In the genomic region with DNA sequence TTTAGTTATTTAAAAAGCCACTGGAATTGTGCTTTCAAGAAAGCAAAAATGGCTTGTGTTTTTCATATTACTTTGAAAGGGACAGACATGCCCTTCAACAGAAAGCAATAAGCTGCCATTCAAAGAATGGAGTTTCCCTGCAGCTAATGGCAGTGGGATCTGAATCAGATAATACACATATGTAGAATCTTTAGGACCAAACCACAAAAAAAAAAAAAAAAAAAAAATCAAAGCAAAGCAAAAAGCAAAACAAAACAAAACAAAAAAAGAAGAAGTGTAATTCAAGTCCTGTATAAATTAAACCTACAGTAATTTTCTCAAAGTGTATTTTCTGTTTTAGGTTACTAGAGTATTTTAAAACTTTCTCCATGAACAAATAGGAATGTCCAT, we compare ENCODE assay signal across 12 cellular contexts.
DNase-seq lines count a peak whose midpoint lies in the region; ATAC-seq and TF ChIP-seq lines count a peak whose summit lies in the region.
"Had no signal": no experiment of that assay in that cellular context is flagged by ENCODE, and none has a peak within 500 bp of the region (broad histone marks: within the 10 kb centered on the region; RNA-seq: fewer than 3 reads in every experiment).

No MANE protein-coding gene starts in this region.

- H3K9me3 ChIP-seq in iPS-20b (ENCODE audit: insufficient read depth, low read depth, low read length) (no peaks in the 10 kb centered on the region), transverse colon (no peaks in the 10 kb centered on the region)

- no peak for TF ChIP-seq POLR2A in transverse colon (IDR thresholded peaks at IDR 0.05)

- POLR2A ChIA-PET in T-cell (lab: Charles Lee), result interaction anchor here in 1 of 2 donors (0.7 kb wide), 1 partner anchor 63 kb away, joined by 3 read pairs; no protein-coding TSS in a partner anchor

- no peaks in the 10 kb centered on the region for H3K36me3 Mint-ChIP-seq in activated naive CD4-positive, alpha-beta T cell treated with anti-CD3 and anti-CD28 coated beads, Interleukin-2, amount 50 U/mL, for 24 hours
- H3K36me3 Mint-ChIP-seq in T-cell (no peaks in the 10 kb centered on the region), immature natural killer cell (no peaks in the 10 kb centered on the region)

- intact Hi-C loops in transverse colon (cut with DNase I; ENCODE audit: low total_unique reads), result no loop called here

- H3K36me3 ChIP-seq in iPS-20b (ENCODE audit: insufficient read depth, low read depth, low read length) (no peaks in the 10 kb centered on the region), transverse colon (no peaks in the 10 kb centered on the region)

- H3K4me1 Mint-ChIP-seq in activated naive CD4-positive, alpha-beta T cell treated with anti-CD3 and anti-CD28 coated beads, Interleukin-2, amount 50 U/mL, for 24 hours, result peaks cover 78% of the 10 kb centered on the region
- H3K4me1 Mint-ChIP-seq in T-cell, result peaks cover 75 to 79% (median 76%) of the 10 kb centered on the region in 3 donors
- H3K4me1 Mint-ChIP-seq in immature natural killer cell, result peaks cover 31 to 60% of the 10 kb centered on the region in 2 donors

- in situ Hi-C loops in transverse colon (cut with MboI; ENCODE audit: low pct_ligation_motif_present in 1 of 4, low pct_unique_long_range_greater_than_20kb in 1 of 4, low sequenced_read_pairs in 3 of 4), result no loop called here

- no peaks in the 10 kb centered on the region for H3K27me3 Mint-ChIP-seq in activated naive CD4-positive, alpha-beta T cell treated with anti-CD3 and anti-CD28 coated beads, Interleukin-2, amount 50 U/mL, for 24 hours
- H3K27me3 Mint-ChIP-seq in T-cell (no peaks in the 10 kb centered on the region), immature natural killer cell (ENCODE audit: low read depth in 3 of 3) (peaks cover 0 to 7% (median 2%) of the 10 kb centered on the region in 3 donors)
- H3K27me3 Mint-ChIP-seq: effector memory CD8-positive, alpha-beta T cell had no signal

- ATAC-seq in T-cell (replicated peaks in 1 of 4) (no peak), HG02623 (IDR thresholded peaks at IDR 0.05; ENCODE audit: unreplicated experiment) (no peak)
- ATAC-seq: effector memory CD8-positive, alpha-beta T cell had no signal

- H3K27me3 ChIP-seq in iPS-20b (ENCODE audit: insufficient read depth, low read length) (no peaks in the 10 kb centered on the region), transverse colon (no peaks in the 10 kb centered on the region)

- peak overlapping the region; percentile 56; the same call in 1 of the 2 replicates for H3K9ac ChIP-seq in iPS-20b (ENCODE audit: low read depth, low read length)

- H3K4me3 Mint-ChIP-seq in activated naive CD4-positive, alpha-beta T cell treated with anti-CD3 and anti-CD28 coated beads, Interleukin-2, amount 50 U/mL, for 24 hours, result peak overlapping the region; percentile 65
- H3K4me3 Mint-ChIP-seq in T-cell (peak overlapping the region in 1 of 3 donors; percentile 62), immature natural killer cell (no peak overlapping the region)

- CTCF ChIA-PET in T-cell (lab: Charles Lee), result interaction anchor here in 1 of 2 donors (0.7 kb wide), 1 partner anchor 34 kb away, joined by 3 read pairs; no protein-coding TSS in a partner anchor

- TF ChIP-seq CTCF in transverse colon (IDR thresholded peaks at IDR 0.05), result no peak

- peak overlapping the region; percentile 8; the same call in 1 of the 2 replicates for H3K4me3 ChIP-seq in iPS-20b (ENCODE audit: low read length)
- H3K4me3 ChIP-seq in transverse colon, result no peak overlapping the region

- no peaks in the 10 kb centered on the region for H3K9me3 Mint-ChIP-seq in activated naive CD4-positive, alpha-beta T cell treated with anti-CD3 and anti-CD28 coated beads, Interleukin-2, amount 50 U/mL, for 24 hours
- H3K9me3 Mint-ChIP-seq in T-cell, result no peaks in the 10 kb centered on the region
- H3K9me3 Mint-ChIP-seq in immature natural killer cell, result no peaks in the 10 kb centered on the region
- H3K9me3 Mint-ChIP-seq: effector memory CD8-positive, alpha-beta T cell had no signal

- H3K27ac ChIP-seq in iPS-20b (ENCODE audit: low read length) (no peak overlapping the region), transverse colon (peak overlapping the region; percentile 54 to 91 (median 74))

- peaks cover 21% of the 10 kb centered on the region; the same call in 1 of the 2 replicates for H3K4me1 ChIP-seq in iPS-20b (ENCODE audit: insufficient read depth, low read length)
- peaks cover 5 to 71% (median 34%) of the 10 kb centered on the region in 4 donors for H3K4me1 ChIP-seq in transverse colon

- H3K27ac Mint-ChIP-seq in activated naive CD4-positive, alpha-beta T cell treated with anti-CD3 and anti-CD28 coated beads, Interleukin-2, amount 50 U/mL, for 24 hours, result no peak overlapping the region
- H3K27ac Mint-ChIP-seq in T-cell (peak overlapping the region; percentile 73 to 74), immature natural killer cell (no peak overlapping the region)

- no peak for TF ChIP-seq EP300 in transverse colon (IDR thresholded peaks at IDR 0.05; ENCODE audit: low read depth)

- no peak for DNase-seq in activated naive CD4-positive, alpha-beta T cell treated with Interleukin-2 at 50 U/mL for 16 hours
- DNase-seq in T-cell, result no peak
- no peak for DNase-seq in transverse colon
- DNase-seq in immature natural killer cell, result no peak
- no peak for DNase-seq in GOT3 (lab: John Stamatoyannopoulos, UW)
- DNase-seq: effector memory CD8-positive, alpha-beta T cell; NCI-H1436; occipital lobe; stimulated activated CD4-positive, alpha-beta T cell treated with anti-CD3 and anti-CD28 coated beads, Interleukin-4, amount 100 ng/mL, for 1 hour had no signal

Comparison
In these comparisons a context has a peak if more than half of its experiments do, and no peak if none do; other contexts are left out.
1. H3K27ac Mint-ChIP-seq: peak in T-cell (2 of 2); none in activated naive CD4-positive, alpha-beta T cell treated with anti-CD3 and anti-CD28 coated beads, Interleukin-2, amount 50 U/mL, for 24 hours (single experiment) and immature natural killer cell (0 of 6).